8 cellular contexts compared by ENCODE assay signal in the genomic region with DNA sequence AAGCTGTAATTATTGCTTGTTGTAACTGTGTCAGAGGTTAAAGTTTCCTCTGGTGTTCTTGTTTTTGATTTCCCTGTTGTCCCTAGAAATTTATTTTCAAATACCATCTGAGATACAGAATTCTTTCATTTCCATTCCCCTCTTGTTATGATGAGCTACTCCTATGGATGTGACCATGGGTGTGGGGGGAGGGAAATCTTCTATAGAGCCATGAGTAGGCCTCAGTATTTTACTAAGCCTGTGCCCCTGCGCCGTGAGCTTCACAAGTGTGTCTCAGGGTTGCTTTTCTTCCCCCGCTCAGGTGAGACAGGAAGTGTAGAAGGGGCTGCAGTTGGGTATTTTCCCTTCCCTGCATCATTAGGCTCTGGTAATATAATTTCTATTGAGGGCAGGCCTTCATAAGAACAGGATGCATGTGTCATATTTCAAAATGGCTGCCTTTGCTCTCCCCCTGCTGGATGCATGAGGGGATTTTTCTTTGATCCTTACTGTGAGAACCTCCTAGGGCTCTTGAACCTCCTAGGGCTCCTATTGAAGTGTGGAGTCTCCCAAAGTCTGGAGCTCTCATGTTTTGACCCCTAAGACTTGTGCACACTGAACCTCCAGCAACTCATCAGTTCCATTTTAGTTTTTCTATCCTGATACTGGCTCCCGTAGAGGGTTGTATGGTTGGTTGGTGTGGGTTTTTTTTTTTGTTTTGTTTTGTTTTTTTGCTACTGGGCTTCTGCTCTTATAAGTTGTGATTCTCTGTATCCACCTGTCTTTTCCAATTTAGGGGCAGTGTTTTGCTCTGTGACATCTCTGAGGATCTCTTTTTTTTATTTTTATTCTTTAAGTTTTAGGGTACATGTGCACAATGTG.
A peak's percentile ranks its signal among the peaks of the same experiment; 100 is the strongest.
DNase-seq lines count a peak whose midpoint lies in the region; ATAC-seq, FAIRE-seq and TF ChIP-seq lines count a peak whose summit lies in the region.

No MANE protein-coding gene starts in this region.

- no peaks in the 10 kb centered on the region for H3K27me3 Mint-ChIP-seq in natural killer cell treated with Interleukin-12 subunit alpha and Interleukin-12 subunit beta and Interleukin-15 and Interleukin-18, amount 100 ng/mL, for 72 hours
- no peaks in the 10 kb centered on the region for H3K27me3 Mint-ChIP-seq in CD8-positive, alpha-beta T cell (ENCODE audit: low read depth)
- no peaks in the 10 kb centered on the region for H3K27me3 Mint-ChIP-seq in activated CD8-positive, alpha-beta T cell treated with anti-CD3 and anti-CD28 coated beads for 36 hours

- POLR2A ChIA-PET in CD8-positive, alpha-beta T cell (lab: Charles Lee): no interaction called here
- POLR2A ChIA-PET in activated CD8-positive, alpha-beta T cell treated with anti-CD3 and anti-CD28 coated beads for 36 hours (lab: Charles Lee): interaction anchor here (0.7 kb wide), 1 partner anchor 75 kb away, joined by 3 read pairs; no protein-coding TSS in a partner anchor

- no peaks in the 10 kb centered on the region for H3K27me3 ChIP-seq in adrenal gland
- H3K27me3 ChIP-seq in CD8-positive, alpha-beta T cell (ENCODE audit: insufficient read depth, low read length): no peaks in the 10 kb centered on the region

- no peak overlapping the region for H3K9ac ChIP-seq in kidney (ENCODE audit: low read length in 2 of 2)

- DNase-seq in HK-2 (ENCODE audit: unreplicated experiment) (peak; percentile 42), adrenal gland (peak in 3 of 7 donors; percentile 21 to 80 (median 66)), kidney (no peak)
- DNase-seq in natural killer cell treated with Interleukin-12 subunit alpha and Interleukin-12 subunit beta and Interleukin-15 and Interleukin-18, amount 100 ng/mL, for 72 hours (ENCODE audit: low spot score): no peak
- no peak for DNase-seq in CD8-positive, alpha-beta T cell
- no peak for DNase-seq in activated CD8-positive, alpha-beta T cell treated with anti-CD3 and anti-CD28 coated beads for 36 hours

- H3K4me1 ChIP-seq in adrenal gland (replicated peaks in 1 of 2): no peaks in the 10 kb centered on the region
- no peaks in the 10 kb centered on the region for H3K4me1 ChIP-seq in kidney (ENCODE audit: control insufficient read depth in 1 of 2, insufficient read depth in 1 of 2, low read depth in 1 of 2, low read length in 2 of 2)
- no peaks in the 10 kb centered on the region for H3K4me1 ChIP-seq in CD8-positive, alpha-beta T cell (ENCODE audit: insufficient read depth, low read length)

- H3K4me1 Mint-ChIP-seq in natural killer cell treated with Interleukin-12 subunit alpha and Interleukin-12 subunit beta and Interleukin-15 and Interleukin-18, amount 100 ng/mL, for 72 hours (ENCODE audit: low read depth in 2 of 2): no peaks in the 10 kb centered on the region
- H3K4me1 Mint-ChIP-seq in CD8-positive, alpha-beta T cell (ENCODE audit: low read depth): no peaks in the 10 kb centered on the region
- no peaks in the 10 kb centered on the region for H3K4me1 Mint-ChIP-seq in activated CD8-positive, alpha-beta T cell treated with anti-CD3 and anti-CD28 coated beads for 36 hours (ENCODE audit: low read depth)

- CTCF ChIA-PET in CD8-positive, alpha-beta T cell (lab: Charles Lee): interaction anchor here (1.3 kb wide), 1 partner anchor 14 kb away, joined by 3 read pairs; no protein-coding TSS in a partner anchor
- CTCF ChIA-PET in activated CD8-positive, alpha-beta T cell treated with anti-CD3 and anti-CD28 coated beads for 36 hours (lab: Charles Lee): no interaction called here

- H3K27ac Mint-ChIP-seq in natural killer cell treated with Interleukin-12 subunit alpha and Interleukin-12 subunit beta and Interleukin-15 and Interleukin-18, amount 100 ng/mL, for 72 hours: no peak overlapping the region
- H3K27ac Mint-ChIP-seq in CD8-positive, alpha-beta T cell: no peak overlapping the region
- H3K27ac Mint-ChIP-seq in activated CD8-positive, alpha-beta T cell treated with anti-CD3 and anti-CD28 coated beads for 36 hours: no peak overlapping the region

- peaks cover 8% of the 10 kb centered on the region for H3K9me3 Mint-ChIP-seq in natural killer cell treated with Interleukin-12 subunit alpha and Interleukin-12 subunit beta and Interleukin-15 and Interleukin-18, amount 100 ng/mL, for 72 hours
- no peaks in the 10 kb centered on the region for H3K9me3 Mint-ChIP-seq in CD8-positive, alpha-beta T cell
- no peaks in the 10 kb centered on the region for H3K9me3 Mint-ChIP-seq in activated CD8-positive, alpha-beta T cell treated with anti-CD3 and anti-CD28 coated beads for 36 hours

- TF ChIP-seq CTCF in 22Rv1 (IDR thresholded peaks at IDR 0.05) (peak; percentile 24; the same call in 1 of the 2 replicates), GM12873 (IDR thresholded peaks at IDR 0.05; ENCODE audit: insufficient read depth, low read depth, low read length, missing control alignments) (peak; percentile 66), adrenal gland (IDR thresholded peaks at IDR 0.05) (peak in 5 of 6 experiments; percentile 15 to 68 (median 46)), kidney (IDR thresholded peaks at IDR 0.05; ENCODE audit: borderline replicate concordance, extremely low read depth, insufficient read depth) (peak; percentile 42)
- TF ChIP-seq CTCF in CD8-positive, alpha-beta T cell (IDR thresholded peaks at IDR 0.05): no peak
- TF ChIP-seq CTCF in activated CD8-positive, alpha-beta T cell treated with anti-CD3 and anti-CD28 coated beads for 36 hours (IDR thresholded peaks at IDR 0.05): no peak

- H3K4me3 Mint-ChIP-seq in natural killer cell treated with Interleukin-12 subunit alpha and Interleukin-12 subunit beta and Interleukin-15 and Interleukin-18, amount 100 ng/mL, for 72 hours: no peak overlapping the region
- no peak overlapping the region for H3K4me3 Mint-ChIP-seq in CD8-positive, alpha-beta T cell
- H3K4me3 Mint-ChIP-seq in activated CD8-positive, alpha-beta T cell treated with anti-CD3 and anti-CD28 coated beads for 36 hours: no peak overlapping the region

- H3K9me3 ChIP-seq in adrenal gland (replicated peaks in 1 of 3) (no peaks in the 10 kb centered on the region), kidney (ENCODE audit: control insufficient read depth in 1 of 2, low read length in 2 of 2) (no peaks in the 10 kb centered on the region)
- H3K9me3 ChIP-seq in CD8-positive, alpha-beta T cell (ENCODE audit: low read length): no peaks in the 10 kb centered on the region

- H3K27ac ChIP-seq in 22Rv1 (no peak overlapping the region), adrenal gland (no peak overlapping the region), kidney (ENCODE audit: low read depth in 2 of 2, low read length in 2 of 2) (no peak overlapping the region)
- no peak overlapping the region for H3K27ac ChIP-seq in CD8-positive, alpha-beta T cell (ENCODE audit: low read depth, low read length)

- WGBS in adrenal gland, 4 donors: 87 to 94% (median 90%) methylated on average over 4 of the region's 4 CpGs

- FAIRE-seq in kidney (lab: Jason Lieb, UNC): no peak

- no peak for ATAC-seq in natural killer cell treated with Interleukin-12 subunit alpha and Interleukin-12 subunit beta and Interleukin-15 and Interleukin-18, amount 100 ng/mL, for 72 hours
- ATAC-seq in CD8-positive, alpha-beta T cell: no peak
- no peak for ATAC-seq in activated CD8-positive, alpha-beta T cell treated with anti-CD3 and anti-CD28 coated beads for 36 hours

- intact Hi-C loops in adrenal gland (cut with DNase I): loop anchor here in 1 of 2 donors (5.0 kb wide), 1 partner anchor 281 kb away; no protein-coding TSS in a partner anchor
- intact Hi-C loops in kidney (cut with DNase I): no loop called here
- intact Hi-C loops in CD8-positive, alpha-beta T cell (cut with DNase I, micrococcal nuclease): no loop called here
- intact Hi-C loops in activated CD8-positive, alpha-beta T cell treated with anti-CD3 and anti-CD28 coated beads for 36 hours (cut with micrococcal nuclease): no loop called here

- no peaks in the 10 kb centered on the region for H3K36me3 Mint-ChIP-seq in natural killer cell treated with Interleukin-12 subunit alpha and Interleukin-12 subunit beta and Interleukin-15 and Interleukin-18, amount 100 ng/mL, for 72 hours
- H3K36me3 Mint-ChIP-seq in CD8-positive, alpha-beta T cell: no peaks in the 10 kb centered on the region
- H3K36me3 Mint-ChIP-seq in activated CD8-positive, alpha-beta T cell treated with anti-CD3 and anti-CD28 coated beads for 36 hours (ENCODE audit: low read depth): no peaks in the 10 kb centered on the region

- no peak overlapping the region for H3K4me3 ChIP-seq in adrenal gland
- H3K4me3 ChIP-seq in kidney (ENCODE audit: low read length in 2 of 2): no peak overlapping the region
- no peak overlapping the region for H3K4me3 ChIP-seq in CD8-positive, alpha-beta T cell (ENCODE audit: low read depth, low read length)

- H3K36me3 ChIP-seq in adrenal gland (replicated peaks in 1 of 2): no peaks in the 10 kb centered on the region
- H3K36me3 ChIP-seq in kidney (ENCODE audit: control insufficient read depth in 1 of 2, insufficient read depth in 2 of 2, low read length in 2 of 2): no peaks in the 10 kb centered on the region
- no peaks in the 10 kb centered on the region for H3K36me3 ChIP-seq in CD8-positive, alpha-beta T cell (ENCODE audit: insufficient read depth, low read length)

- no peak for TF ChIP-seq POLR2A in adrenal gland (IDR thresholded peaks at IDR 0.05)

Comparison
In these comparisons a context has a peak if more than half of its experiments do, and no peak if none do; other contexts are left out.
1. CTCF ChIP-seq: peak in 22Rv1 (single experiment), GM12873 (single experiment), adrenal gland (5 of 6) and kidney (single experiment); none in CD8-positive, alpha-beta T cell (single experiment) and activated CD8-positive, alpha-beta T cell treated with anti-CD3 and anti-CD28 coated beads for 36 hours (single experiment).